ENCODE assay signal across 19 cellular contexts in genomic region chr2:215140166-215140707, GRCh38. TPM values are rescaled to one million over a fixed set of nuclear protein-coding genes. Genes with fewer than 3 reads are reported as not detected.
DNase-seq lines count a peak whose midpoint lies in the region; ATAC-seq and TF ChIP-seq lines count a peak whose summit lies in the region.
"Had no signal": no experiment of that assay in that cellular context is flagged by ENCODE, and none has a peak within 500 bp of the region (broad histone marks: within the 10 kb centered on the region; RNA-seq: fewer than 3 reads in every experiment).

No MANE protein-coding gene starts in this region.

- no peaks in the 10 kb centered on the region for H3K9me3 Mint-ChIP-seq in activated CD4-positive, alpha-beta T cell treated with anti-CD3 and anti-CD28 coated beads, Interleukin-2, amount 10 ng/mL, durations not matched to agents 7 days and 5 days
- H3K9me3 Mint-ChIP-seq: CD4-positive, alpha-beta T cell had no signal

- H3K36me3 Mint-ChIP-seq in activated CD4-positive, alpha-beta T cell treated with anti-CD3 and anti-CD28 coated beads, Interleukin-2, amount 10 ng/mL, durations not matched to agents 7 days and 5 days (ENCODE audit: low read depth): no peaks in the 10 kb centered on the region

- H3K4me1 Mint-ChIP-seq in activated CD4-positive, alpha-beta T cell treated with anti-CD3 and anti-CD28 coated beads, Interleukin-2, amount 10 ng/mL, durations not matched to agents 7 days and 5 days: no peaks in the 10 kb centered on the region

- no peak overlapping the region for H3K27ac ChIP-seq in HCT116 (ENCODE audit: low read depth, low read length)
- H3K27ac ChIP-seq: A549 had no signal

- no peak overlapping the region for H3K27ac Mint-ChIP-seq in activated CD4-positive, alpha-beta T cell treated with anti-CD3 and anti-CD28 coated beads, Interleukin-2, amount 10 ng/mL, durations not matched to agents 7 days and 5 days
- H3K27ac Mint-ChIP-seq: CD4-positive, alpha-beta T cell had no signal

- no peak for TF ChIP-seq POLR2A in HCT116 (IDR thresholded peaks at IDR 0.05; ENCODE audit: borderline replicate concordance, extremely low read depth, insufficient read depth, insufficient read length)

- no peaks in the 10 kb centered on the region for H3K9me3 ChIP-seq in HCT116 (ENCODE audit: control insufficient read depth in 1 of 2, insufficient read depth in 1 of 2, low read depth in 1 of 2, low read length in 2 of 2)
- H3K9me3 ChIP-seq: A549, Caco-2 had no signal

- no peaks in the 10 kb centered on the region for H4K20me1 ChIP-seq in HCT116 (ENCODE audit: insufficient read depth)

- no peaks in the 10 kb centered on the region for H3K27me3 ChIP-seq in HCT116 (ENCODE audit: insufficient read depth, low read length)

- H3K4me2 ChIP-seq in HCT116 (ENCODE audit: low read length): no peak overlapping the region
- H3K4me2 ChIP-seq: A549 had no signal

- H3K4me3 Mint-ChIP-seq in activated CD4-positive, alpha-beta T cell treated with anti-CD3 and anti-CD28 coated beads, Interleukin-2, amount 10 ng/mL, durations not matched to agents 7 days and 5 days: no peak overlapping the region
- H3K4me3 Mint-ChIP-seq: CD4-positive, alpha-beta T cell had no signal

- POLR2A ChIA-PET in HCT116 (lab: Charles Lee): no interaction called here
- POLR2A ChIA-PET in activated CD4-positive, alpha-beta T cell treated with anti-CD3 and anti-CD28 coated beads, Interleukin-2, amount 10 ng/mL, durations not matched to agents 7 days and 5 days (lab: Charles Lee): no interaction called here

- H2AFZ ChIP-seq in HCT116 (ENCODE audit: low read depth, low read length, poor library complexity, severe bottlenecking): no peak overlapping the region

- no peak overlapping the region for H3K9ac ChIP-seq in HCT116 (ENCODE audit: low read length)

- peaks cover 23 to 29% of the 10 kb centered on the region in 2 experiments for H3K4me1 ChIP-seq in HCT116 (ENCODE audit: control insufficient read depth in 1 of 2, insufficient read depth in 2 of 2, low read length in 2 of 2)

- TF ChIP-seq CTCF in HCT116 (IDR thresholded peaks at IDR 0.05 in 2 of 3, conservative IDR thresholded peaks at IDR 0.05 in 1 of 3; ENCODE audit: borderline replicate concordance in 1 of 3, insufficient read depth in 1 of 3, low read depth in 2 of 3, low read length in 2 of 3): no peak
- TF ChIP-seq CTCF in epithelial cell of esophagus (IDR thresholded peaks at IDR 0.05; ENCODE audit: insufficient read depth, low read depth, low read length, missing control alignments): no peak

- ATAC-seq in HCT116: no peak
- ATAC-seq: A549, Right ventricle myocardium inferior had no signal

- RAD21 ChIA-PET in HCT116 (lab: Charles Lee; ENCODE audit: low non-redundant PET in 1 of 2, low total read pairs in 2 of 2, uncharacterized antibody in 2 of 2, unreplicated experiment in 2 of 2): no interaction called here

- no peaks in the 10 kb centered on the region for H3K36me3 ChIP-seq in HCT116 (ENCODE audit: control insufficient read depth in 1 of 2, insufficient read depth in 2 of 2, low read length in 2 of 2)

- BruUV-seq in HCT116 (replicated peaks; lab: Mats Ljungman, UMichigan): no TSS peak

- H3K4me3 ChIP-seq in HCT116 (replicated peaks in 1 of 2; ENCODE audit: low read depth in 1 of 2, low read length in 2 of 2): no peak overlapping the region
- no peak overlapping the region for H3K4me3 ChIP-seq in epithelial cell of esophagus (ENCODE audit: low read length)
- H3K4me3 ChIP-seq: A549 had no signal

- H3K9me2 ChIP-seq in HCT116 (ENCODE audit: insufficient read depth): no peaks in the 10 kb centered on the region

- CTCF ChIA-PET in HCT116 (lab: Charles Lee): no interaction called here
- CTCF ChIA-PET in activated CD4-positive, alpha-beta T cell treated with anti-CD3 and anti-CD28 coated beads, Interleukin-2, amount 10 ng/mL, durations not matched to agents 7 days and 5 days (lab: Charles Lee): no interaction called here

- no peak for TF ChIP-seq RAD21 in HCT116 (IDR thresholded peaks at IDR 0.05; ENCODE audit: low read depth)

- intact Hi-C loops in HCT116 (cut with micrococcal nuclease): no loop called here

- H3K27me3 Mint-ChIP-seq in activated CD4-positive, alpha-beta T cell treated with anti-CD3 and anti-CD28 coated beads, Interleukin-2, amount 10 ng/mL, durations not matched to agents 7 days and 5 days: no peaks in the 10 kb centered on the region

- H3K79me2 ChIP-seq in HCT116 (ENCODE audit: insufficient read depth, low read length): no peaks in the 10 kb centered on the region

- DNase-seq in EL: peak; percentile 8
- DNase-seq in HCT116 (ENCODE audit: low read depth, low spot score): no peak
- DNase-seq in epithelial cell of esophagus (ENCODE audit: low read depth): peak; percentile 55
- peak; percentile 16 for DNase-seq in renal cortical epithelial cell (ENCODE audit: low read depth)
- no peak for DNase-seq in HK-2 (ENCODE audit: unreplicated experiment)
- DNase-seq in NCI-H1694 (lab: John Stamatoyannopoulos, UW): no peak
- no peak for DNase-seq in activated CD4-positive, CD25-positive, alpha-beta regulatory T cell (lab: John Stamatoyannopoulos, UW)
- DNase-seq in activated CD4-positive, alpha-beta T cell treated with anti-CD3 and anti-CD28 coated beads, Interleukin-2, amount 10 ng/mL, durations not matched to agents 7 days and 5 days: no peak
- DNase-seq: Caco-2; CD4-positive, alpha-beta T cell; NCI-H1105; NCI-H1694 treated with DMSO at 0.1 percent for 48 hours; NCI-H345; NCI-H748 treated with DMSO at 0.1 percent for 48 hours; NK-92 treated with Interleukin-12 subunit alpha and Interleukin-12 subunit beta, amount 100 ng/mL, for 24 hours had no signal

TF ChIP-seq in HCT116, 20 proteins besides CTCF, POLR2A, EP300 and RAD21:
- TF ChIP-seq EZH2 (IDR thresholded peaks at IDR 0.05): no peak
- TF ChIP-seq CBX3 (IDR thresholded peaks at IDR 0.05; ENCODE audit: low read depth): no peak
- peak; percentile 37; the same call in 1 of the 2 replicates for TF ChIP-seq EGR1 (IDR thresholded peaks at IDR 0.05; ENCODE audit: low read depth)
- TF ChIP-seq MAX (IDR thresholded peaks at IDR 0.05): no peak
- TF ChIP-seq CEBPB (IDR thresholded peaks at IDR 0.05; ENCODE audit: low read depth): no peak

RNA-seq across cellular contexts. Expression of gene ABCA12, which starts 1.8 kb away (rescaled TPM):
- total RNA-seq in HCT116 (2021; ENCODE audit: unreplicated experiment): 1.3 TPM
- 0.56 and 0.61 TPM in 2 replicates for polyA plus RNA-seq in HCT116 (2012)
- 7.1 and 11.4 TPM in 2 replicates for total RNA-seq in renal cortical epithelial cell
- total RNA-seq in activated CD4-positive, alpha-beta T cell treated with anti-CD3 and anti-CD28 coated beads, Interleukin-2, amount 10 ng/mL, durations not matched to agents 7 days and 5 days: not detected
- total RNA-seq: Caco-2; CD4-positive, alpha-beta T cell; OCI-LY7; Right ventricle myocardium inferior; SK-MEL-5 had no signal

Comparison
In these comparisons a context has a peak if more than half of its experiments do, and no peak if none do; other contexts are left out.
1. DNase-seq: peak in EL (single experiment), epithelial cell of esophagus (single experiment) and renal cortical epithelial cell (single experiment); none in HCT116 (single experiment), HK-2 (single experiment), NCI-H1694 (single experiment), activated CD4-positive, CD25-positive, alpha-beta regulatory T cell (0 of 4) and activated CD4-positive, alpha-beta T cell treated with anti-CD3 and anti-CD28 coated beads, Interleukin-2, amount 10 ng/mL, durations not matched to agents 7 days and 5 days (single experiment).